In genomic region chr3:67384790-67385397, GRCh38 we compare ENCODE assay signal across 9 cellular contexts.
DNase-seq lines count a peak whose midpoint lies in the region; ATAC-seq, FAIRE-seq and TF ChIP-seq lines count a peak whose summit lies in the region.
"Had no signal": no experiment of that assay in that cellular context is flagged by ENCODE, and none has a peak within 500 bp of the region (broad histone marks: within the 10 kb centered on the region; RNA-seq: fewer than 3 reads in every experiment).

No MANE protein-coding gene starts in this region.

- peaks cover 12% of the 10 kb centered on the region for H3K4me1 Mint-ChIP-seq in CD8-positive, alpha-beta T cell (ENCODE audit: low read depth)
- peaks cover 36% of the 10 kb centered on the region for H3K4me1 Mint-ChIP-seq in activated naive CD8-positive, alpha-beta T cell treated with anti-CD3 and anti-CD28 coated beads, Interleukin-2, amount 50 U/mL, for 24 hours

- no peak overlapping the region for H3K4me3 Mint-ChIP-seq in CD8-positive, alpha-beta T cell
- H3K4me3 Mint-ChIP-seq in activated naive CD8-positive, alpha-beta T cell treated with anti-CD3 and anti-CD28 coated beads, Interleukin-2, amount 50 U/mL, for 24 hours = no peak overlapping the region
- H3K4me3 Mint-ChIP-seq: naive B cell had no signal

- H3K4me1 ChIP-seq in CD8-positive, alpha-beta T cell (ENCODE audit: insufficient read depth, low read length) = no peaks in the 10 kb centered on the region
- H3K4me1 ChIP-seq in Peyer's patch = no peaks in the 10 kb centered on the region
- H3K4me1 ChIP-seq in keratinocyte (ENCODE audit: control insufficient read depth, extremely low read depth, insufficient read depth, low read length) = no peaks in the 10 kb centered on the region

- no peak overlapping the region for H3K9ac ChIP-seq in keratinocyte (ENCODE audit: control insufficient read depth, extremely low read depth, insufficient read depth, low read length)

- H3K9me3 Mint-ChIP-seq in CD8-positive, alpha-beta T cell = no peaks in the 10 kb centered on the region
- H3K9me3 Mint-ChIP-seq in activated naive CD8-positive, alpha-beta T cell treated with anti-CD3 and anti-CD28 coated beads, Interleukin-2, amount 50 U/mL, for 24 hours = peaks cover 22% of the 10 kb centered on the region

- no peak for ATAC-seq in CD8-positive, alpha-beta T cell
- peak; percentile 47 for ATAC-seq in HG02678 (IDR thresholded peaks at IDR 0.05; ENCODE audit: unreplicated experiment)
- ATAC-seq in activated naive CD8-positive, alpha-beta T cell treated with anti-CD3 and anti-CD28 coated beads, Interleukin-2, amount 50 U/mL, for 24 hours = no peak
- no peak for ATAC-seq in GM21526 (IDR thresholded peaks at IDR 0.05; ENCODE audit: low FRiP score, unreplicated experiment)

- no peak for TF ChIP-seq POLR2A in Peyer's patch (IDR thresholded peaks at IDR 0.05)

- peaks cover 49% of the 10 kb centered on the region for H3K36me3 Mint-ChIP-seq in CD8-positive, alpha-beta T cell
- H3K36me3 Mint-ChIP-seq in activated naive CD8-positive, alpha-beta T cell treated with anti-CD3 and anti-CD28 coated beads, Interleukin-2, amount 50 U/mL, for 24 hours (ENCODE audit: low read depth) = peaks cover 37% of the 10 kb centered on the region

- H4K20me1 ChIP-seq in keratinocyte (ENCODE audit: control insufficient read depth, extremely low read depth, insufficient read depth, low read length) = no peaks in the 10 kb centered on the region

- no peak overlapping the region for H3K4me2 ChIP-seq in keratinocyte (ENCODE audit: control insufficient read depth, extremely low read depth, insufficient read depth, low read depth, low read length)

- no peaks in the 10 kb centered on the region for H3K27me3 Mint-ChIP-seq in CD8-positive, alpha-beta T cell (ENCODE audit: low read depth)
- H3K27me3 Mint-ChIP-seq in activated naive CD8-positive, alpha-beta T cell treated with anti-CD3 and anti-CD28 coated beads, Interleukin-2, amount 50 U/mL, for 24 hours = no peaks in the 10 kb centered on the region
- H3K27me3 Mint-ChIP-seq: naive B cell had no signal

- intact Hi-C loops in CD8-positive, alpha-beta T cell (cut with DNase I, micrococcal nuclease) = loop anchor here (5.0 to 10.0 kb wide), 3 partner anchors 450 to 1507 kb away; no protein-coding TSS in a partner anchor

- no peaks in the 10 kb centered on the region for H3K9me3 ChIP-seq in CD8-positive, alpha-beta T cell (ENCODE audit: low read length)
- H3K9me3 ChIP-seq in Peyer's patch (no peaks in the 10 kb centered on the region), keratinocyte (ENCODE audit: control insufficient read depth, low read depth, low read length) (no peaks in the 10 kb centered on the region)

- dilution Hi-C loops in keratinocyte (cut with MboI; ENCODE audit: extremely low pct_ligation_motif_present, low sequenced_read_pairs) = no loop called here

- H3K27me3 ChIP-seq in CD8-positive, alpha-beta T cell (ENCODE audit: insufficient read depth, low read length) = no peaks in the 10 kb centered on the region
- H3K27me3 ChIP-seq in Peyer's patch (no peaks in the 10 kb centered on the region), keratinocyte (ENCODE audit: control insufficient read depth, extremely low read depth, insufficient read depth, low read length) (no peaks in the 10 kb centered on the region)

- no peak overlapping the region for H3K27ac ChIP-seq in CD8-positive, alpha-beta T cell (ENCODE audit: low read depth, low read length)
- H3K27ac ChIP-seq in Peyer's patch (no peak overlapping the region), keratinocyte (ENCODE audit: control insufficient read depth, insufficient read depth, low read length) (no peak overlapping the region)

- peak; percentile 45 for TF ChIP-seq CTCF in CD8-positive, alpha-beta T cell (IDR thresholded peaks at IDR 0.05)
- TF ChIP-seq CTCF in Peyer's patch (IDR thresholded peaks at IDR 0.05) (peak in 4 of 6 experiments; percentile 25 to 39 (median 32)), keratinocyte (optimal IDR thresholded peaks at IDR 0.05 in 1 of 3, IDR thresholded peaks at IDR 0.05 in 1 of 3, conservative IDR thresholded peaks at IDR 0.05 in 1 of 3; ENCODE audit: extremely low read depth in 1 of 3, insufficient read depth in 2 of 3, low read length in 3 of 3) (peak; percentile 54 to 63 (median 57))

- no peak overlapping the region for H2AFZ ChIP-seq in keratinocyte (ENCODE audit: control insufficient read depth, low read length)

- H3K4me3 ChIP-seq in CD8-positive, alpha-beta T cell (ENCODE audit: low read depth, low read length) = no peak overlapping the region
- no peak overlapping the region for H3K4me3 ChIP-seq in Peyer's patch
- H3K4me3 ChIP-seq in keratinocyte (ENCODE audit: control insufficient read depth in 2 of 3, extremely low read depth in 1 of 3, insufficient read depth in 2 of 3, low read depth in 1 of 3, low read length in 3 of 3) = no peak overlapping the region

- FAIRE-seq in keratinocyte (lab: Jason Lieb, UNC) = no peak

- peak overlapping the region; percentile 18 for H3K27ac Mint-ChIP-seq in CD8-positive, alpha-beta T cell
- H3K27ac Mint-ChIP-seq in activated naive CD8-positive, alpha-beta T cell treated with anti-CD3 and anti-CD28 coated beads, Interleukin-2, amount 50 U/mL, for 24 hours = no peak overlapping the region

- POLR2A ChIA-PET in CD8-positive, alpha-beta T cell (lab: Charles Lee) = interaction anchor here (0.6 kb wide), 1 partner anchor 195 kb away, joined by 3 read pairs; no protein-coding TSS in a partner anchor

- H3K79me2 ChIP-seq in keratinocyte (ENCODE audit: control insufficient read depth, insufficient read depth, low read length) = no peaks in the 10 kb centered on the region

- peak in 5 of 7 experiments; percentile 4 to 45 (median 31) for DNase-seq in CD8-positive, alpha-beta T cell
- DNase-seq in Peyer's patch (peak in 1 of 3 donors; percentile 53), keratinocyte (ENCODE audit: low read depth, low spot score) (peak; percentile 2), GM19238 (ENCODE audit: insufficient read length, low spot score) (no peak)
- peak; percentile 28 for DNase-seq in activated naive CD8-positive, alpha-beta T cell treated with anti-CD3 and anti-CD28 coated beads, Interleukin-2, amount 50 U/mL, for 24 hours
- peak; percentile 5 for DNase-seq in stimulated activated CD8-positive, alpha-beta memory T cell treated with anti-CD3 and anti-CD28 coated beads, Interleukin-7, amount 100 ng/mL, for 24 hours (ENCODE audit: low read depth)
- DNase-seq: naive B cell had no signal

- CTCF ChIA-PET in CD8-positive, alpha-beta T cell (lab: Charles Lee) = interaction anchor here (0.6 to 6.3 kb wide), 9 partner anchors 11 to 834 kb away, joined by 3 to 66 read pairs (median 3); no protein-coding TSS in a partner anchor

- H3K36me3 ChIP-seq in CD8-positive, alpha-beta T cell (ENCODE audit: insufficient read depth, low read length) = peaks cover 6% of the 10 kb centered on the region
- H3K36me3 ChIP-seq in Peyer's patch = no peaks in the 10 kb centered on the region
- no peaks in the 10 kb centered on the region for H3K36me3 ChIP-seq in keratinocyte (ENCODE audit: control insufficient read depth in 2 of 2, extremely low read depth in 1 of 2, insufficient read depth in 2 of 2, low read length in 2 of 2)

- H3K9me1 ChIP-seq in keratinocyte (ENCODE audit: control insufficient read depth, extremely low read depth, insufficient read depth, low read length) = no peaks in the 10 kb centered on the region
